Comparison of ENCODE assay signal across 32 cellular contexts in the genomic region with DNA sequence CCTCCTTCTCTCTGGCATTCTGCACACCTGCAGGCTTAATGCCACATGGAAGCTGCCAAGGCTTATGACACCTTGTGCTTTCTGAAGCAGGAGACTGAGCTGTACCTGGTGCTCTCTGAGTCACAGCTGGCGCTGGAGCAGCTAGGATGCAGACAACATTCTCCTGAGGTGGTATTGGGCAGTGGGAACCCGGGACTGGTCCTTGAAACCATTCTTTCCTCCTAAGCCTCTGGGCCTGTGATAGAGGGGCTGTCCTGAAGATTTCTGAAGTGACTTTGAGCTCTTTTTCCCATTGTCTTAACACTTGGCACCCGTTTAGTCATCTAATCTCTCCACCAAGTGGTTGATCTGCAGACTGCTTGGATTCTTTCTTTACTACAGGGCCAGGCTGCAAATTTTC.
"Had no signal": no experiment of that assay in that cellular context is flagged by ENCODE, and none has a peak within 500 bp of the region (broad histone marks: within the 10 kb centered on the region; RNA-seq: fewer than 3 reads in every experiment).

No MANE protein-coding gene starts in this region.

- H3K27ac Mint-ChIP-seq: activated B cell treated with CpG ODN at 0.5 μM for 24 hours; activated CD8-positive, alpha-beta T cell treated with anti-CD3 and anti-CD28 coated beads for 36 hours; activated naive CD4-positive, alpha-beta T cell treated with anti-CD3 and anti-CD28 coated beads for 36 hours; activated naive CD4-positive, alpha-beta T cell treated with anti-CD3 and anti-CD28 coated beads, Interleukin-2, amount 50 U/mL, for 24 hours; activated naive CD8-positive, alpha-beta T cell treated with anti-CD3 and anti-CD28 coated beads for 36 hours; activated naive CD8-positive, alpha-beta T cell treated with anti-CD3 and anti-CD28 coated beads, Interleukin-2, amount 50 U/mL, for 24 hours; activated T-helper 17 cell treated with anti-CD3 and anti-CD28 coated beads, Interleukin-2, amount 50 U/mL, for 72 hours; T-helper 17 cell; T-helper 2 cell treated with Interferon-gamma antibody and Interleukin-4, amounts not matched to agents 5 μg/mL and 100 μg/mL, for 36 hours had no signal

- H3K4me1 Mint-ChIP-seq: activated B cell treated with CpG ODN at 0.5 μM for 24 hours; activated naive CD4-positive, alpha-beta T cell treated with anti-CD3 and anti-CD28 coated beads, Interleukin-2, amount 50 U/mL, for 24 hours; activated naive CD8-positive, alpha-beta T cell treated with anti-CD3 and anti-CD28 coated beads for 36 hours; activated naive CD8-positive, alpha-beta T cell treated with anti-CD3 and anti-CD28 coated beads, Interleukin-2, amount 50 U/mL, for 24 hours; activated T-helper 17 cell treated with anti-CD3 and anti-CD28 coated beads, Interleukin-2, amount 50 U/mL, for 72 hours; T-helper 17 cell had no signal

- H3K27me3 Mint-ChIP-seq: activated B cell treated with CpG ODN at 0.5 μM for 24 hours; activated CD8-positive, alpha-beta T cell treated with anti-CD3 and anti-CD28 coated beads for 36 hours; activated naive CD4-positive, alpha-beta T cell treated with anti-CD3 and anti-CD28 coated beads, Interleukin-2, amount 50 U/mL, for 24 hours; activated naive CD8-positive, alpha-beta T cell treated with anti-CD3 and anti-CD28 coated beads for 36 hours; T-helper 17 cell had no signal

- H3K4me3 Mint-ChIP-seq: activated B cell treated with CpG ODN at 0.5 μM for 24 hours; activated CD8-positive, alpha-beta T cell treated with anti-CD3 and anti-CD28 coated beads for 36 hours; activated naive CD4-positive, alpha-beta T cell treated with anti-CD3 and anti-CD28 coated beads for 36 hours; activated naive CD4-positive, alpha-beta T cell treated with anti-CD3 and anti-CD28 coated beads, Interleukin-2, amount 50 U/mL, for 24 hours; activated naive CD8-positive, alpha-beta T cell treated with anti-CD3 and anti-CD28 coated beads for 36 hours; activated naive CD8-positive, alpha-beta T cell treated with anti-CD3 and anti-CD28 coated beads, Interleukin-2, amount 50 U/mL, for 24 hours; activated T-cell treated with anti-CD3 and anti-CD28 coated beads, Interleukin-2, amount 50 U/mL, for 4 hours; activated T-helper 17 cell treated with anti-CD3 and anti-CD28 coated beads, Interleukin-2, amount 50 U/mL, for 72 hours; T-helper 17 cell; T-helper 2 cell treated with Interferon-gamma antibody and Interleukin-4, amounts not matched to agents 5 μg/mL and 100 μg/mL, for 36 hours had no signal

- H3K36me3 ChIP-seq: adrenal gland, gastrocnemius medialis, heart left ventricle, WERI-Rb-1 had no signal

- H3K4me1 ChIP-seq: adrenal gland, body of pancreas, gastrocnemius medialis, heart left ventricle had no signal

- DNase-seq: activated B cell treated with CpG ODN at 0.5 μM for 24 hours; activated CD4-positive, alpha-beta T cell treated with anti-CD3 and anti-CD28 coated beads for 48 hours; activated CD4-positive, alpha-beta T cell treated with anti-CD3 and anti-CD28 coated beads, Interleukin-2, amount 50 U/mL, for 1 hour; activated CD4-positive, alpha-beta T cell treated with anti-CD3 and anti-CD28 coated beads, Interleukin-2, amount 50 U/mL, for 48 hours; activated CD8-positive, alpha-beta memory T cell treated with anti-CD3 and anti-CD28 coated beads for 24 hours; activated CD8-positive, alpha-beta T cell treated with anti-CD3 and anti-CD28 coated beads for 36 hours; activated effector memory CD4-positive, alpha-beta T cell treated with anti-CD3 and anti-CD28 coated beads, Interleukin-2, amount 50 U/mL, for 16 hours; activated naive CD4-positive, alpha-beta T cell treated with anti-CD3 and anti-CD28 coated beads for 36 hours; activated naive CD8-positive, alpha-beta T cell treated with anti-CD3 and anti-CD28 coated beads for 36 hours; activated naive CD8-positive, alpha-beta T cell treated with anti-CD3 and anti-CD28 coated beads, Interleukin-2, amount 50 U/mL, for 24 hours; activated T-cell treated with anti-CD3 and anti-CD28 coated beads, Interleukin-2, amount 50 U/mL, for 4 hours; adrenal gland; amygdala; aorta; body of pancreas; caudate nucleus; cortex of kidney; dermis blood vessel endothelial cell; effector CD8-positive, alpha-beta T cell; foreskin fibroblast; gastrocnemius medialis; glutamatergic neuron; heart left ventricle; T-helper 1 cell; T-helper 17 cell; T1000; WERI-Rb-1 had no signal

- H3K9me3 Mint-ChIP-seq: T-helper 2 cell treated with Interferon-gamma antibody and Interleukin-4, amounts not matched to agents 5 μg/mL and 100 μg/mL, for 36 hours had no signal

- H3K27me3 ChIP-seq: adrenal gland, body of pancreas, gastrocnemius medialis, heart left ventricle had no signal

- H3K9me3 ChIP-seq: adrenal gland, gastrocnemius medialis had no signal

- H3K27ac ChIP-seq: adrenal gland, body of pancreas, gastrocnemius medialis, heart left ventricle, WERI-Rb-1 had no signal

- H3K4me3 ChIP-seq: adrenal gland, body of pancreas, gastrocnemius medialis, heart left ventricle had no signal

- H3K36me3 Mint-ChIP-seq: activated naive CD4-positive, alpha-beta T cell treated with anti-CD3 and anti-CD28 coated beads, Interleukin-2, amount 50 U/mL, for 24 hours; activated naive CD8-positive, alpha-beta T cell treated with anti-CD3 and anti-CD28 coated beads for 36 hours had no signal

- ATAC-seq: activated CD4-positive, CD25-positive, alpha-beta regulatory T cell treated with anti-CD3 and anti-CD28 coated beads, Interleukin-2, amount 50 U/mL, for 24 hours; activated CD8-positive, alpha-beta T cell treated with anti-CD3 and anti-CD28 coated beads for 36 hours; activated naive CD8-positive, alpha-beta T cell treated with anti-CD3 and anti-CD28 coated beads, Interleukin-2, amount 50 U/mL, for 24 hours; activated T-cell treated with anti-CD3 and anti-CD28 coated beads, Interleukin-2, amount 50 U/mL, for 4 hours; activated T-helper 17 cell treated with anti-CD3 and anti-CD28 coated beads, Interleukin-2, amount 50 U/mL, for 72 hours; body of pancreas; esophagus mucosa; gastrocnemius medialis; heart left ventricle; T-helper 17 cell had no signal
